ENCODE assay signal across 8 cellular contexts in genomic region chr12:31728289-31728916, GRCh38. TPM values are rescaled to one million over a fixed set of nuclear protein-coding genes. Genes with fewer than 3 reads are reported as not detected.
DNase-seq lines count a peak whose midpoint lies in the region; ATAC-seq and TF ChIP-seq lines count a peak whose summit lies in the region.

No MANE protein-coding gene starts in this region.

- TSS peak; percentile 84 for BruUV-seq in PC-3 (replicated peaks; lab: Mats Ljungman, UMichigan)

- no peak for TF ChIP-seq EP300 in stomach (IDR thresholded peaks at IDR 0.05)

- ATAC-seq in GM21515 (IDR thresholded peaks at IDR 0.05; ENCODE audit: unreplicated experiment) (peak; percentile 13), PC-3 (peak; percentile 23; the same call in 1 of the 2 replicates), lung (ENCODE audit: insufficient read depth, low FRiP score) (no peak)

- CTCF ChIA-PET in PC-3 (lab: Charles Lee), result no interaction called here

- H3F3A ChIP-seq in PC-3 (ENCODE audit: low read length, unreplicated experiment), result no peaks in the 10 kb centered on the region

- no peak for TF ChIP-seq CTCF in PC-3 (conservative IDR thresholded peaks at IDR 0.05; ENCODE audit: low read depth, low read length)
- no peak for TF ChIP-seq CTCF in chondrocyte (IDR thresholded peaks at IDR 0.05)
- no peak for TF ChIP-seq CTCF in lung (IDR thresholded peaks at IDR 0.05; ENCODE audit: control extremely low read depth, extremely low read depth)
- no peak for TF ChIP-seq CTCF in stomach (IDR thresholded peaks at IDR 0.05)

- H3K4me1 ChIP-seq in PC-3 (ENCODE audit: insufficient read depth, low read length), result peaks cover 32% of the 10 kb centered on the region
- H3K4me1 ChIP-seq in lung (ENCODE audit: control insufficient read depth in 2 of 2, insufficient read depth in 2 of 2, low read length in 2 of 2), result peaks cover 1 to 9% of the 10 kb centered on the region in 2 donors
- peaks cover 20 to 80% (median 42%) of the 10 kb centered on the region in 4 donors for H3K4me1 ChIP-seq in stomach

- intact Hi-C loops in PC-3 (cut with micrococcal nuclease), result loop anchor here (2.0 to 5.0 kb wide), 2 partner anchors 70 to 229 kb away; partner anchors contain the start of genes ETFBKMT and RESF1
- intact Hi-C loops in stomach (cut with DNase I; ENCODE audit: low total_unique reads), result no loop called here

- POLR2A ChIA-PET in PC-3 (lab: Charles Lee; ENCODE audit: unreplicated experiment), result interaction anchor here (0.7 to 0.9 kb wide), 2 partner anchors 8 to 232 kb away, joined by 3 read pairs; no protein-coding TSS in a partner anchor

- peaks cover 1% of the 10 kb centered on the region for H3K36me3 Mint-ChIP-seq in chondrocyte (ENCODE audit: low read depth)

- H3K9me3 ChIP-seq in PC-3 (ENCODE audit: low read length), result no peaks in the 10 kb centered on the region
- H3K9me3 ChIP-seq in lung (ENCODE audit: control insufficient read depth in 2 of 2, insufficient read depth in 1 of 2, low read length in 1 of 2), result no peaks in the 10 kb centered on the region
- H3K9me3 ChIP-seq in stomach, result peaks cover 0 to 3% (median 0%) of the 10 kb centered on the region in 4 donors

- H3K9me3 Mint-ChIP-seq in chondrocyte (ENCODE audit: low read depth), result peaks cover 12% of the 10 kb centered on the region

- DNase-seq in D341Med (ENCODE audit: low spot score), result peak; percentile 63
- no peak for DNase-seq in PC-3
- DNase-seq in chondrocyte (ENCODE audit: low spot score), result no peak
- no peak for DNase-seq in lung (ENCODE audit: low spot score)
- peak; percentile 47 for DNase-seq in stomach
- DNase-seq in GDM1 (lab: John Stamatoyannopoulos, UW), result no peak
- no peak for DNase-seq in NCI-H510A (lab: John Stamatoyannopoulos, UW)

- peak overlapping the region; percentile 81 for H3K9ac ChIP-seq in PC-3 (ENCODE audit: low read length)

- no peak for TF ChIP-seq POLR2A in stomach (IDR thresholded peaks at IDR 0.05)

- H2AFZ ChIP-seq in PC-3 (ENCODE audit: low read length), result peak overlapping the region; percentile 97

- peaks cover 35% of the 10 kb centered on the region for H3K4me1 Mint-ChIP-seq in chondrocyte (ENCODE audit: low read depth)

- H3K9me2 ChIP-seq in PC-3 (replicated peaks; ENCODE audit: low read length), result no peaks in the 10 kb centered on the region

- peak overlapping the region; percentile 98 for H3K27ac Mint-ChIP-seq in chondrocyte (ENCODE audit: unreplicated experiment)

- no peaks in the 10 kb centered on the region for H3K27me3 ChIP-seq in PC-3 (ENCODE audit: low read length)
- no peaks in the 10 kb centered on the region for H3K27me3 ChIP-seq in lung (ENCODE audit: control insufficient read depth, insufficient read depth)
- H3K27me3 ChIP-seq in stomach, result no peaks in the 10 kb centered on the region

- peak overlapping the region; percentile 86 for H3K4me2 ChIP-seq in PC-3 (ENCODE audit: low read length)

- H3K4me3 Mint-ChIP-seq in chondrocyte (ENCODE audit: unreplicated experiment), result peak overlapping the region; percentile 96

- H3K4me3 ChIP-seq in PC-3 (ENCODE audit: low read length), result peak overlapping the region; percentile 88
- peak overlapping the region; percentile 73 for H3K4me3 ChIP-seq in lung
- H3K4me3 ChIP-seq in stomach, result peak overlapping the region; percentile 53 to 66 (median 60)

- H3K27ac ChIP-seq in PC-3 (ENCODE audit: low read length), result peak overlapping the region; percentile 77
- peak overlapping the region; percentile 100 for H3K27ac ChIP-seq in lung (ENCODE audit: low read depth in 1 of 2, low read length in 1 of 2)
- H3K27ac ChIP-seq in stomach, result peak overlapping the region; percentile 86 to 100 (median 98)

- peaks cover 8% of the 10 kb centered on the region for H3K79me2 ChIP-seq in PC-3 (ENCODE audit: low read length)

- no peaks in the 10 kb centered on the region for H3K27me3 Mint-ChIP-seq in chondrocyte (ENCODE audit: low read depth)

- WGBS in lung, 2 donors, result 1% methylated on average over 22 of the region's 22 CpGs
- WGBS in stomach, 5 donors, result 0 to 1% (median 1%) methylated on average over 13 to 22 of the region's 22 CpGs

- H3K36me3 ChIP-seq in PC-3 (ENCODE audit: low read depth, low read length), result no peaks in the 10 kb centered on the region
- H3K36me3 ChIP-seq in lung (ENCODE audit: control insufficient read depth in 2 of 2, insufficient read depth in 2 of 2, low read length in 2 of 2), result no peaks in the 10 kb centered on the region
- H3K36me3 ChIP-seq in stomach, result no peaks in the 10 kb centered on the region

- no peaks in the 10 kb centered on the region for H4K20me1 ChIP-seq in PC-3 (ENCODE audit: low read length)

RNA-seq across cellular contexts. Expression of gene AMN1, which starts 0.4 kb away (rescaled TPM):
- 2.1 and 3.9 TPM in 2 replicates for total RNA-seq in PC-3 (2014; rRNA removed)
- total RNA-seq in chondrocyte, result 6.6 to 6.9 TPM (median 6.6 TPM) in 3 replicates
- total RNA-seq in lung, result 10 to 100 TPM in 1 of 2 donors, 1 to 10 TPM in 1; 5.7 to 20.0 TPM
- polyA plus RNA-seq in lung, result 10 to 100 TPM in 1 of 2 donors, 1 to 10 TPM in 1; 8.4 to 14.3 TPM
- total RNA-seq in stomach, result 100 to 1,000 TPM in 1 of 5 donors, 10 to 100 TPM in 1, 1 to 10 TPM in 2, not detected in 1; 2.9 to 131 (median 15.6) TPM
- polyA plus RNA-seq in stomach, result 10 to 100 TPM in 2 of 3 donors, 1 to 10 TPM in 1; 7.9 to 12.5 (median 11.2) TPM

Comparison
In these comparisons a context has a peak if more than half of its experiments do, and no peak if none do; other contexts are left out.
1. DNase-seq: peak in D341Med (single experiment) and stomach (single experiment); none in PC-3 (single experiment), chondrocyte (single experiment), lung (single experiment), GDM1 (single experiment) and NCI-H510A (single experiment).
2. Peak in every context shown above with its lines, with median percentiles within 50 percentile points of each other: H3K27ac ChIP-seq and H3K4me3 ChIP-seq.